7 cellular contexts compared by ENCODE assay signal in the genomic region with DNA sequence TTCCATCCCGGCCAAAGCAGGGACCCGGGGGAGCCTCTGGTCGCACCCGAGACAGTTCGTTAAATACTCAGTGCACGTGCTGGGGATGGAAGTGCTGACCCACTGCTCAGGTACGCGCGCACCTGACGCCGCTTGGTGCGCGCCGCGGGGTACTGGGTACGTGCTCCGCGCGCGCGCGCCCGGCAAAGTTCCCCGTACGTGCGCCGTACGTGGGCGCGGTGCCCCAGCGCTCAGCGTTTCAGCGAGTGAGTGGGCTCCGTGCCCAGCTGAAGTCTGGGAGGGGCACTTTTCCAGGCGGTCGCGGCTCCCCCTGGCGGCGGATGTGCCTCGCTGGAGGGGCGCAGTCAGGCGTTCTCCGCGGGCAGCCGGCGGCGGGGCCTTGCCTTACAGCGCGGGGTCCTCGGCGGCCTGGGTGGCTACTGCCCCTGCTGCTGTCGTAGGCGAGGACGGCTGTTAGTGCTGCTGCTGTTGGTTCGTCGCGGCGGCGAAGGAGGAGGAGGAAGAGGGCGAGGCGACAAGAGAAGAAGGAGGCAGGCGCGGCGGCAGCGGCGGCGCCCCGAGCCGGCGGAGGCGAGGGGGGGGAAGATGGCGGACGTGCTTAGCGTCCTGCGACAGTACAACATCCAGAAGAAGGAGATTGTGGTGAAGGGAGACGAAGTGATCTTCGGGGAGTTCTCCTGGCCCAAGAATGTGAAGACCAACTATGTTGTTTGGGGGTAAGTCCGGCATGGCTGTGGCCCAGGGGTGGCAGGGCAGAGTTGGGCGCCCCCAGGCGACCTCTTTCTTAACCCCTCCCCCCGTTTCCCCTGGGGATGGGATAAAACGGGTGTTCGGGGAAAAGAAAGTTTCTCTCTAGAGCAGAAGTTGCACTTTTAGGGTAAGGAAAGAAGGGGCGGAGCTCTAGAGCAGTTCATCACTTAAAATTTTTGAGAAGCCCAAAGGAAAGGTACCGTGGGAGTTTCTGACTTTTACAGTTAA. TPM values are rescaled to one million over a fixed set of nuclear protein-coding genes. Genes with fewer than 3 reads are reported as not detected.
A peak's percentile ranks its signal among the peaks of the same experiment; 100 is the strongest.
DNase-seq lines count a peak whose midpoint lies in the region; ATAC-seq lines count a peak whose summit lies in the region.

A gene (plus strand): TSS at position 416 of the 978 bp plus-strand sequence. CDS start 170 bp downstream, at position 586.

- peak; percentile 90 for DNase-seq in NCI-H187 treated with DMSO at 0.1 percent for 48 hours (lab: John Stamatoyannopoulos, UW)
- DNase-seq in anterior cingulate cortex (lab: John Stamatoyannopoulos, UW): peak; percentile 74 to 99 (median 94)
- peak; percentile 98 to 100 (median 99) for DNase-seq in right cardiac atrium
- peak; percentile 86 for DNase-seq in renal cortical epithelial cell (ENCODE audit: low read depth)

- ATAC-seq in GM18502 (IDR thresholded peaks at IDR 0.05; ENCODE audit: poor library complexity, unreplicated experiment) (peak; percentile 94), HG02970 (IDR thresholded peaks at IDR 0.05; ENCODE audit: low FRiP score, unreplicated experiment) (peak; percentile 95), right cardiac atrium (peak; percentile 99)

- H3K4me3 ChIP-seq in right cardiac atrium (ENCODE audit: low read length): peak within 1 kb of the TSS; percentile 69

- H3K27me3 ChIP-seq in right cardiac atrium (ENCODE audit: control insufficient read depth, insufficient read depth): no peaks in the 10 kb centered on the region

- intact Hi-C loops in T-helper 2 cell treated with Interferon-gamma antibody and Interleukin-4, amounts not matched to agents 100 ng/mL and 5 ng/mL, for 36 hours (cut with micrococcal nuclease): loop anchor here (1.0 to 5.0 kb wide), 9 partner anchors 17 to 650 kb away; a partner anchor contains a TSS
- intact Hi-C loops in right cardiac atrium (cut with DNase I): loop anchor here in 2 of 4 donors (2.0 to 10.0 kb wide), 3 partner anchors 17 to 647 kb away; a partner anchor contains a TSS

- H3K9me3 ChIP-seq in right cardiac atrium (ENCODE audit: control insufficient read depth, low read length): no peaks in the 10 kb centered on the region

- WGBS in right cardiac atrium: under 1% methylated on average over 85 of the region's 85 CpGs

- peaks cover 2% of the 10 kb centered on the region for H3K4me1 ChIP-seq in right cardiac atrium (ENCODE audit: control insufficient read depth, insufficient read depth, low read length)

- H3K27ac ChIP-seq in right cardiac atrium (ENCODE audit: low read length): peak within 1 kb of the TSS; percentile 88

RNA-seq across cellular contexts. Expression of the gene that starts here (rescaled TPM):
- 54.2 TPM in 2 replicates for total RNA-seq in T-helper 2 cell treated with Interferon-gamma antibody and Interleukin-4, amounts not matched to agents 100 ng/mL and 5 ng/mL, for 36 hours
- 10 to 100 TPM; 53.5 to 60.9 (median 55.4) TPM for total RNA-seq in right cardiac atrium
- 12.4 TPM for polyA plus RNA-seq in right cardiac atrium
- total RNA-seq in renal cortical epithelial cell: 19.3 and 54.4 TPM in 2 replicates

Comparison
In these comparisons a context has a peak if more than half of its experiments do, and no peak if none do; other contexts are left out.
1. Peak in every context shown above with its lines: DNase-seq, ATAC-seq, H3K4me3 ChIP-seq and H3K27ac ChIP-seq.